Comparison of ENCODE assay signal across 27 cellular contexts in the genomic region with DNA sequence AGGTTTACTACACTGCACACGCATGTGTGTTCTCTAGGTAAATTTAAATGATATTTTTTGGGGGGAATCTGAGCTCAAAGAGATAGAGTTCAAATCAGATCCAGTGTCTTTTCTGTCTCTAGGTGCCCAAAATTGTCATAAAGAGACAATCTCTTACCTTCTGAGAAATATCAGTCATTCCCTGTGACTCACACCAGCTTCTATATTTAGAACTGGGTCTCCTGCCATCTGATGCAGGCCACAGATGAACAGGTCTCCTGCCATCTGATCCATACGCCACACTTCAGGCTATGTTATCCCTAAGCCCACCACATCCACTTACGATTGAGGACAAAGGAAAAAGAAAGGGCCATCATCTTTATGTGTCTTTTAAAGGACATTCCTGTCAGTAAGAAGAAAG.
DNase-seq lines count a peak whose midpoint lies in the region; ATAC-seq, FAIRE-seq and TF ChIP-seq lines count a peak whose summit lies in the region.
"Had no signal": no experiment of that assay in that cellular context is flagged by ENCODE, and none has a peak within 500 bp of the region (broad histone marks: within the 10 kb centered on the region; RNA-seq: fewer than 3 reads in every experiment).

No MANE protein-coding gene starts in this region.

- no peak overlapping the region for H2AFZ ChIP-seq in KMS-11 (ENCODE audit: low read depth)
- H2AFZ ChIP-seq in astrocyte (ENCODE audit: low read depth, low read length) = no peak overlapping the region
- H2AFZ ChIP-seq: parathyroid adenoma had no signal

- peaks cover 11% of the 10 kb centered on the region for H3K4me1 Mint-ChIP-seq in astrocyte (ENCODE audit: low read depth, unreplicated experiment)
- H3K4me1 Mint-ChIP-seq: T-helper 17 cell had no signal

- H3K36me3 ChIP-seq in KMS-11 (ENCODE audit: insufficient read depth) (no peaks in the 10 kb centered on the region), astrocyte (ENCODE audit: insufficient read depth, low read length) (no peaks in the 10 kb centered on the region)
- H3K36me3 ChIP-seq: BLaER1, heart right ventricle, right atrium auricular region, spleen had no signal

- H3K27ac ChIP-seq in KMS-11 (no peak overlapping the region; the same call in 1 of the 2 replicates), astrocyte (ENCODE audit: low read depth, low read length) (no peak overlapping the region)
- H3K27ac ChIP-seq: BLaER1, body of pancreas, heart right ventricle, parathyroid adenoma, right atrium auricular region, spleen had no signal

- no peaks in the 10 kb centered on the region for H3K9me3 Mint-ChIP-seq in astrocyte (ENCODE audit: unreplicated experiment)
- H3K9me3 Mint-ChIP-seq: activated naive CD8-positive, alpha-beta T cell treated with anti-CD3 and anti-CD28 coated beads, Interleukin-2, amount 50 U/mL, for 24 hours; nephron; type B pancreatic cell had no signal

- no peak overlapping the region for H3K4me3 Mint-ChIP-seq in astrocyte (ENCODE audit: unreplicated experiment)
- H3K4me3 Mint-ChIP-seq: activated naive CD8-positive, alpha-beta T cell treated with anti-CD3 and anti-CD28 coated beads, Interleukin-2, amount 50 U/mL, for 24 hours; nephron; T-helper 17 cell; type B pancreatic cell had no signal

- no peaks in the 10 kb centered on the region for H3K27me3 ChIP-seq in KMS-11 (ENCODE audit: insufficient read depth, low read depth)
- no peaks in the 10 kb centered on the region for H3K27me3 ChIP-seq in astrocyte (ENCODE audit: insufficient read depth, low read length)
- H3K27me3 ChIP-seq: BLaER1, body of pancreas, right atrium auricular region, spleen had no signal

- peak overlapping the region; percentile 21; the same call in 1 of the 2 replicates for H3K4me2 ChIP-seq in KMS-11
- no peak overlapping the region for H3K4me2 ChIP-seq in astrocyte (ENCODE audit: low read length)
- H3K4me2 ChIP-seq: BLaER1 had no signal

- no peak for FAIRE-seq in astrocyte (lab: Jason Lieb, UNC)
- FAIRE-seq in H54 (lab: Jason Lieb, UNC) = no peak

- H3K9me3 ChIP-seq in astrocyte (ENCODE audit: insufficient read depth, low read depth, low read length) = no peaks in the 10 kb centered on the region
- H3K9me3 ChIP-seq: BLaER1, body of pancreas, heart right ventricle, right atrium auricular region, spleen had no signal

- H4K20me1 ChIP-seq in KMS-11 (ENCODE audit: insufficient read depth) (no peaks in the 10 kb centered on the region), astrocyte (ENCODE audit: insufficient read depth, low read length) (no peaks in the 10 kb centered on the region)
- H4K20me1 ChIP-seq: BLaER1 had no signal

- H3K27me3 Mint-ChIP-seq in astrocyte (ENCODE audit: low read depth, unreplicated experiment) = peaks cover 2% of the 10 kb centered on the region
- H3K27me3 Mint-ChIP-seq: activated naive CD8-positive, alpha-beta T cell treated with anti-CD3 and anti-CD28 coated beads, Interleukin-2, amount 50 U/mL, for 24 hours; type B pancreatic cell had no signal

- H3K27ac Mint-ChIP-seq in astrocyte (ENCODE audit: unreplicated experiment) = no peak overlapping the region
- H3K27ac Mint-ChIP-seq: activated naive CD8-positive, alpha-beta T cell treated with anti-CD3 and anti-CD28 coated beads, Interleukin-2, amount 50 U/mL, for 24 hours; nephron; T-helper 17 cell; type B pancreatic cell had no signal

- H3K4me3 ChIP-seq in KMS-11 (IDR thresholded peaks at IDR 0.05; ENCODE audit: insufficient read depth, low read depth, low read length) = no peak overlapping the region
- H3K4me3 ChIP-seq in astrocyte (ENCODE audit: insufficient read depth, low read depth, low read length) = no peak overlapping the region
- H3K4me3 ChIP-seq: BLaER1, body of pancreas, heart right ventricle, lung, right atrium auricular region, spleen had no signal

- no peak for TF ChIP-seq CTCF in KMS-11 (conservative IDR thresholded peaks at IDR 0.05; ENCODE audit: low read depth, low read length)
- TF ChIP-seq CTCF in astrocyte (IDR thresholded peaks at IDR 0.05; ENCODE audit: insufficient read depth, low read depth, low read length) = no peak

- H3K9ac ChIP-seq in KMS-11 = no peak overlapping the region
- H3K9ac ChIP-seq in astrocyte (ENCODE audit: low read length) = no peak overlapping the region
- H3K9ac ChIP-seq: BLaER1, parathyroid adenoma had no signal

- H3K79me2 ChIP-seq in KMS-11 (ENCODE audit: insufficient read depth, low read depth) (no peaks in the 10 kb centered on the region), astrocyte (ENCODE audit: insufficient read depth, low read length) (no peaks in the 10 kb centered on the region)
- H3K79me2 ChIP-seq: parathyroid adenoma had no signal

- TF ChIP-seq POLR2A in H54 (IDR thresholded peaks at IDR 0.05; ENCODE audit: low read depth, low read length) = no peak

- H3K36me3 Mint-ChIP-seq in astrocyte (ENCODE audit: low read depth, unreplicated experiment) = no peaks in the 10 kb centered on the region
- H3K36me3 Mint-ChIP-seq: type B pancreatic cell had no signal

- DNase-seq in EH (ENCODE audit: low read depth) (peak; percentile 3), astrocyte (ENCODE audit: low read depth) (peak; percentile 29), myocyte (ENCODE audit: low read depth) (peak; percentile 64), H54 (ENCODE audit: insufficient read length, low spot score) (no peak), NCI-H510A (lab: John Stamatoyannopoulos, UW) (no peak)
- DNase-seq: activated CD4-positive, alpha-beta T cell treated with anti-CD3 and anti-CD28 coated beads for 1 hour; activated CD8-positive, alpha-beta memory T cell treated with anti-CD3 and anti-CD28 coated beads for 24 hours; activated naive CD8-positive, alpha-beta T cell treated with anti-CD3 and anti-CD28 coated beads, Interleukin-2, amount 50 U/mL, for 24 hours; COR-L47; effector CD4-positive, alpha-beta T cell; heart right ventricle; NCI-H1105; NCI-H2029; NCI-H446 treated with DMSO at 0.1 percent for 48 hours; spleen; T-helper 17 cell had no signal

- ATAC-seq in GM18498 (IDR thresholded peaks at IDR 0.05; ENCODE audit: unreplicated experiment) = no peak
- ATAC-seq: activated naive CD8-positive, alpha-beta T cell treated with anti-CD3 and anti-CD28 coated beads, Interleukin-2, amount 50 U/mL, for 24 hours; body of pancreas; esophagus mucosa; heart right ventricle; SK-N-SH treated with all-trans-retinoic acid at 6 μM for 48 hours; T-helper 17 cell had no signal

- H3K4me1 ChIP-seq in KMS-11 (ENCODE audit: low read depth, poor library complexity, severe bottlenecking) (peaks cover 68% of the 10 kb centered on the region), astrocyte (ENCODE audit: insufficient read depth, low read length) (peaks cover 36% of the 10 kb centered on the region)
- H3K4me1 ChIP-seq: heart right ventricle, right atrium auricular region, spleen had no signal

Comparison
In these comparisons a context has a peak if more than half of its experiments do, and no peak if none do; other contexts are left out.
1. DNase-seq: peak in EH (single experiment), astrocyte (single experiment) and myocyte (single experiment); none in H54 (single experiment) and NCI-H510A (single experiment).